In genomic region chr6:3352678-3353077, GRCh38 we compare ENCODE assay signal across 28 cellular contexts.
DNase-seq lines count a peak whose midpoint lies in the region; ATAC-seq, FAIRE-seq and TF ChIP-seq lines count a peak whose summit lies in the region.
"Had no signal": no experiment of that assay in that cellular context is flagged by ENCODE, and none has a peak within 500 bp of the region (broad histone marks: within the 10 kb centered on the region; RNA-seq: fewer than 3 reads in every experiment).

No MANE protein-coding gene starts in this region.

- H3K9ac ChIP-seq in K562 (ENCODE audit: insufficient read depth in 1 of 2, low read depth in 2 of 2, low read length in 2 of 2) (no peak overlapping the region), liver (ENCODE audit: low read depth in 1 of 2, low read length in 2 of 2) (no peak overlapping the region)

- peak overlapping the region; percentile 6; the same call in 1 of the 2 replicates for H2AFZ ChIP-seq in K562 (ENCODE audit: low read depth, low read length)
- H2AFZ ChIP-seq: hepatocyte had no signal

- FAIRE-seq in K562 (lab: Jason Lieb, UNC) = no peak
- FAIRE-seq: endometrium, frontal cortex, GM18507 had no signal

- no peak for TF ChIP-seq POLR2A in K562 (conservative IDR thresholded peaks at IDR 0.05)

- H3K4me2 ChIP-seq in K562 (ENCODE audit: insufficient read depth, low read length) = no peak overlapping the region
- H3K4me2 ChIP-seq: hepatocyte had no signal

- H3K79me2 ChIP-seq in K562 (ENCODE audit: control insufficient read depth, insufficient read depth, low read length) = peaks cover 7% of the 10 kb centered on the region; the same call in 1 of the 3 replicates

- TF ChIP-seq RAD21 in K562 (CRISPR knock-in tag; conservative IDR thresholded peaks at IDR 0.05 in 1 of 2, IDR thresholded peaks at IDR 0.05 in 1 of 2) = no peak
- peak in 1 of 2 donors; percentile 31 for TF ChIP-seq RAD21 in liver (IDR thresholded peaks at IDR 0.05)

- DNase-seq in NCI-H2029 (lab: John Stamatoyannopoulos, UW) (peak; percentile 42), NCI-H2029 treated with DMSO at 0.1 percent for 48 hours (lab: John Stamatoyannopoulos, UW) (no peak), K562 (ENCODE audit: extremely low read depth in 1 of 4, low spot score in 3 of 4) (no peak), OCI-M1 (lab: John Stamatoyannopoulos, UW) (no peak), RKO (ENCODE audit: low spot score) (no peak)
- DNase-seq: activated CD4-positive, alpha-beta T cell treated with anti-CD3 and anti-CD28 coated beads for 1 hour; activated CD8-positive, alpha-beta T cell treated with anti-CD3 and anti-CD28 coated beads for 36 hours; aorta; CD8-positive, alpha-beta T cell; cortex of kidney; GF-D8; immature natural killer cell; left colon; mesenchymal stem cell; NCI-H187 treated with DMSO at 0.1 percent for 48 hours; psoas muscle; stimulated activated naive CD4-positive, alpha-beta T cell; testis had no signal

- H3K27ac ChIP-seq in K562 (ENCODE audit: extremely low read depth, low read depth, low read length) (no peak overlapping the region), liver (ENCODE audit: low read depth in 1 of 2, low read length in 2 of 2) (peak overlapping the region in 1 of 2 donors; percentile 19)
- H3K27ac ChIP-seq: hepatocyte, psoas muscle, testis, vagina had no signal

- H3K4me3 ChIP-seq in K562 (no peak overlapping the region), liver (ENCODE audit: low read depth in 1 of 3, low read length in 3 of 3) (no peak overlapping the region)
- H3K4me3 ChIP-seq: hepatocyte, psoas muscle, testis, vagina had no signal

- no peaks in the 10 kb centered on the region for H3K9me1 ChIP-seq in K562 (ENCODE audit: control insufficient read depth, insufficient read depth, low read length)

- no peak for TF ChIP-seq CTCF in K562 (IDR thresholded peaks at IDR 0.05 in 2 of 3, conservative IDR thresholded peaks at IDR 0.05 in 1 of 3; ENCODE audit: insufficient read depth in 2 of 3, low read depth in 1 of 3, low read length in 3 of 3)
- no peak for TF ChIP-seq CTCF in liver (IDR thresholded peaks at IDR 0.05; ENCODE audit: low read depth, low read length, missing input control)

- BruUV-seq in K562 (replicated peaks; lab: Mats Ljungman, UMichigan) = no TSS peak

- POLR2A ChIA-PET in K562 (lab: Yijun Ruan, JAX) = interaction anchor here (0.8 to 1.3 kb wide), 2 partner anchors 12 to 14 kb away, joined by 3 read pairs; no protein-coding TSS in a partner anchor

- ATAC-seq in K562 = no peak
- no peak for ATAC-seq in HG03095 (IDR thresholded peaks at IDR 0.05; ENCODE audit: unreplicated experiment)
- ATAC-seq in GM19455 (IDR thresholded peaks at IDR 0.05; ENCODE audit: unreplicated experiment) = no peak
- ATAC-seq: activated CD8-positive, alpha-beta T cell treated with anti-CD3 and anti-CD28 coated beads for 36 hours; activated naive CD4-positive, alpha-beta T cell treated with anti-CD3 and anti-CD28 coated beads, Interleukin-2, amount 50 U/mL, for 72 hours; CD8-positive, alpha-beta T cell; HCT116; left colon; psoas muscle had no signal

- H3K9me3 ChIP-seq in K562 (replicated peaks; ENCODE audit: control insufficient read depth, insufficient read depth, low read depth, low read length) (no peaks in the 10 kb centered on the region), liver (ENCODE audit: control insufficient read depth in 4 of 4, low read length in 3 of 4) (no peaks in the 10 kb centered on the region)
- H3K9me3 ChIP-seq: psoas muscle, testis, vagina had no signal

- H3K36me3 ChIP-seq in K562 (ENCODE audit: control insufficient read depth, insufficient read depth, low read length) (no peaks in the 10 kb centered on the region), liver (ENCODE audit: control insufficient read depth in 4 of 4, insufficient read depth in 3 of 4, low read depth in 1 of 4, low read length in 3 of 4) (peaks cover 0 to 5% (median 0%) of the 10 kb centered on the region in 4 donors)
- H3K36me3 ChIP-seq: vagina had no signal

- intact Hi-C loops in K562 (cut with micrococcal nuclease) = loop anchor here (10.0 kb wide), 1 partner anchor 672 kb away; a partner anchor contains a TSS

- in situ Hi-C loops in K562 (cut with MboI) = no loop called here

- TF ChIP-seq EP300 in K562 (IDR thresholded peaks at IDR 0.05; ENCODE audit: low read length) = no peak

- peaks cover 48 to 86% of the 10 kb centered on the region in 2 experiments for H3K4me1 ChIP-seq in K562 (replicated peaks in 1 of 2; ENCODE audit: control insufficient read depth in 2 of 2, insufficient read depth in 2 of 2, low read length in 2 of 2)
- H3K4me1 ChIP-seq in liver (ENCODE audit: control insufficient read depth in 4 of 4, insufficient read depth in 4 of 4, low read length in 3 of 4) = peaks cover 7 to 46% (median 32%) of the 10 kb centered on the region in 4 donors

- H3K27me3 ChIP-seq in K562 (ENCODE audit: control insufficient read depth in 2 of 2, insufficient read depth in 2 of 2, low read length in 2 of 2) = no peaks in the 10 kb centered on the region
- H3K27me3 ChIP-seq in liver (ENCODE audit: control insufficient read depth in 4 of 4, insufficient read depth in 4 of 4, low read length in 3 of 4) = no peaks in the 10 kb centered on the region
- H3K27me3 ChIP-seq: hepatocyte, testis, vagina had no signal

- WGBS in K562 (ENCODE audit: insufficient coverage, low coverage, missing lambda C conversion rate) = 56% methylated on average over 9 of the region's 9 CpGs
- WGBS in liver = 48% methylated on average over 9 of the region's 9 CpGs

- no peaks in the 10 kb centered on the region for H4K20me1 ChIP-seq in K562 (replicated peaks; ENCODE audit: control insufficient read depth, insufficient read depth, low read length)

- CTCF ChIA-PET in K562 (lab: Yijun Ruan, JAX; ENCODE audit: low intra/inter-chr PET ratio) = no interaction called here

TF ChIP-seq in K562, 482 proteins besides CTCF, POLR2A, EP300 and RAD21:
- no peak for TF ChIP-seq ELF1 (tag; IDR thresholded peaks at IDR 0.05)
- no peak for TF ChIP-seq FOSL1 (tag; conservative IDR thresholded peaks at IDR 0.05)

TF ChIP-seq in liver, 16 proteins besides CTCF, POLR2A, EP300 and RAD21:
- TF ChIP-seq RXRA (IDR thresholded peaks at IDR 0.05) (peak; percentile 35 to 39), NR2F2 (IDR thresholded peaks at IDR 0.05) (no peak), HNF4A (conservative IDR thresholded peaks at IDR 0.05) (peak; percentile 53 to 65), SP1 (IDR thresholded peaks at IDR 0.05) (no peak)
